Comparison of ENCODE assay signal across 9 cellular contexts in the genomic region with DNA sequence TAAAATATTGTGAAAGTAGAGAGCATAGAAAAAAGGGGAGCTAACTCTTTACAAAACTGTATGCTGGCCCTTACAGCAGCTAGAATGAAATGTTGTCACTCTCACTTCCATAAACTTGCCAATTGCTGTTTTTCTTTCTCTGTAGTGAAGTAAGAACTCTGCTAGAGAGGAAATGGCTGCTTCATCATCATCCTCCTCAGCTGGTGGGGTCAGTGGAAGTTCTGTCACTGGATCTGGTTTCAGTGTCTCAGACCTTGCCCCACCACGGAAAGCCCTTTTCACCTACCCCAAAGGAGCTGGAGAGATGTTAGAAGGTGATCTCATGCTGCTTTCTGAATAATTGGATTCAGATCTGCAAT. TPM values are rescaled to one million over a fixed set of nuclear protein-coding genes. Genes with fewer than 3 reads are reported as not detected.
DNase-seq lines count a peak whose midpoint lies in the region; ATAC-seq and TF ChIP-seq lines count a peak whose summit lies in the region.
"Had no signal": no experiment of that assay in that cellular context is flagged by ENCODE, and none has a peak within 500 bp of the region (broad histone marks: within the 10 kb centered on the region; RNA-seq: fewer than 3 reads in every experiment).

No MANE protein-coding gene starts in this region.

- peaks cover 0 to 15% (median 6%) of the 10 kb centered on the region in 5 donors for H3K36me3 ChIP-seq in subcutaneous abdominal adipose tissue (ENCODE audit: control insufficient read depth in 5 of 5, insufficient read depth in 5 of 5, low read length in 5 of 5)

- H3K9me3 ChIP-seq in subcutaneous abdominal adipose tissue (ENCODE audit: control insufficient read depth in 5 of 5, low read length in 5 of 5) = no peaks in the 10 kb centered on the region

- H3K9ac ChIP-seq in subcutaneous abdominal adipose tissue (ENCODE audit: low read length in 5 of 5) = peak overlapping the region in 2 of 5 donors; percentile 20 to 21

- H3K27ac Mint-ChIP-seq in T-helper 2 cell treated with Interferon-gamma antibody and Interleukin-4, amounts not matched to agents 5 μg/mL and 100 μg/mL, for 36 hours = peak overlapping the region; percentile 60
- H3K27ac Mint-ChIP-seq in activated T-helper 2 cell treated with anti-CD3 and anti-CD28 coated beads, Interferon-gamma antibody, Interleukin-2, Interleukin-4, amounts not matched to agents 10 μg/mL and 5 μg/mL and 100 μg/mL, durations not matched to agents 14 hours and 24 hours and 36 hours = peak overlapping the region; percentile 75
- no peak overlapping the region for H3K27ac Mint-ChIP-seq in glutamatergic neuron (ENCODE audit: unreplicated experiment)

- peak overlapping the region; percentile 2 for H3K4me3 Mint-ChIP-seq in T-helper 2 cell treated with Interferon-gamma antibody and Interleukin-4, amounts not matched to agents 5 μg/mL and 100 μg/mL, for 36 hours
- H3K4me3 Mint-ChIP-seq in activated T-helper 2 cell treated with anti-CD3 and anti-CD28 coated beads, Interferon-gamma antibody, Interleukin-2, Interleukin-4, amounts not matched to agents 10 μg/mL and 5 μg/mL and 100 μg/mL, durations not matched to agents 14 hours and 24 hours and 36 hours (ENCODE audit: low read depth) = no peak overlapping the region
- no peak overlapping the region for H3K4me3 Mint-ChIP-seq in glutamatergic neuron (ENCODE audit: unreplicated experiment)

- H3K9me3 Mint-ChIP-seq in T-helper 2 cell treated with Interferon-gamma antibody and Interleukin-4, amounts not matched to agents 5 μg/mL and 100 μg/mL, for 36 hours = no peaks in the 10 kb centered on the region
- no peaks in the 10 kb centered on the region for H3K9me3 Mint-ChIP-seq in activated T-helper 2 cell treated with anti-CD3 and anti-CD28 coated beads, Interferon-gamma antibody, Interleukin-2, Interleukin-4, amounts not matched to agents 10 μg/mL and 5 μg/mL and 100 μg/mL, durations not matched to agents 14 hours and 24 hours and 36 hours
- no peaks in the 10 kb centered on the region for H3K9me3 Mint-ChIP-seq in glutamatergic neuron (ENCODE audit: unreplicated experiment)

- no peak overlapping the region for H3K4me3 ChIP-seq in subcutaneous abdominal adipose tissue (ENCODE audit: low read depth in 1 of 5, low read length in 5 of 5)

- H3K27me3 ChIP-seq in subcutaneous abdominal adipose tissue (ENCODE audit: control insufficient read depth in 5 of 5, insufficient read depth in 4 of 5, low read length in 5 of 5) = no peaks in the 10 kb centered on the region

- H3K36me3 Mint-ChIP-seq in T-helper 2 cell treated with Interferon-gamma antibody and Interleukin-4, amounts not matched to agents 5 μg/mL and 100 μg/mL, for 36 hours (ENCODE audit: low read depth) = peaks cover 32% of the 10 kb centered on the region
- H3K36me3 Mint-ChIP-seq in activated T-helper 2 cell treated with anti-CD3 and anti-CD28 coated beads, Interferon-gamma antibody, Interleukin-2, Interleukin-4, amounts not matched to agents 10 μg/mL and 5 μg/mL and 100 μg/mL, durations not matched to agents 14 hours and 24 hours and 36 hours (ENCODE audit: low read depth) = peaks cover 43% of the 10 kb centered on the region
- H3K36me3 Mint-ChIP-seq in glutamatergic neuron (ENCODE audit: unreplicated experiment) = no peaks in the 10 kb centered on the region

- ATAC-seq in left lobe of liver (peak; percentile 16), esophagus mucosa (no peak)

- H3K4me1 Mint-ChIP-seq in T-helper 2 cell treated with Interferon-gamma antibody and Interleukin-4, amounts not matched to agents 5 μg/mL and 100 μg/mL, for 36 hours (ENCODE audit: low read depth) = peaks cover 37% of the 10 kb centered on the region
- peaks cover 34% of the 10 kb centered on the region for H3K4me1 Mint-ChIP-seq in activated T-helper 2 cell treated with anti-CD3 and anti-CD28 coated beads, Interferon-gamma antibody, Interleukin-2, Interleukin-4, amounts not matched to agents 10 μg/mL and 5 μg/mL and 100 μg/mL, durations not matched to agents 14 hours and 24 hours and 36 hours (ENCODE audit: low read depth)
- H3K4me1 Mint-ChIP-seq in glutamatergic neuron (ENCODE audit: low read depth, unreplicated experiment) = no peaks in the 10 kb centered on the region

- H3K27me3 Mint-ChIP-seq in T-helper 2 cell treated with Interferon-gamma antibody and Interleukin-4, amounts not matched to agents 5 μg/mL and 100 μg/mL, for 36 hours (ENCODE audit: low read depth) = no peaks in the 10 kb centered on the region
- no peaks in the 10 kb centered on the region for H3K27me3 Mint-ChIP-seq in activated T-helper 2 cell treated with anti-CD3 and anti-CD28 coated beads, Interferon-gamma antibody, Interleukin-2, Interleukin-4, amounts not matched to agents 10 μg/mL and 5 μg/mL and 100 μg/mL, durations not matched to agents 14 hours and 24 hours and 36 hours (ENCODE audit: low read depth)
- no peaks in the 10 kb centered on the region for H3K27me3 Mint-ChIP-seq in glutamatergic neuron (ENCODE audit: unreplicated experiment)

- peak overlapping the region; percentile 45 for H3K27ac ChIP-seq in subcutaneous abdominal adipose tissue (ENCODE audit: low read depth, low read length)

- no peak for TF ChIP-seq CTCF in glutamatergic neuron (IDR thresholded peaks at IDR 0.05; ENCODE audit: partially characterized antibody, unreplicated experiment)

- peaks cover 0 to 25% (median 22%) of the 10 kb centered on the region in 5 donors for H3K4me1 ChIP-seq in subcutaneous abdominal adipose tissue (ENCODE audit: control insufficient read depth in 5 of 5, insufficient read depth in 5 of 5, low read length in 5 of 5)

- intact Hi-C loops in activated T-helper 2 cell treated with anti-CD3 and anti-CD28 coated beads, Interferon-gamma antibody, Interleukin-2, Interleukin-4, amounts not matched to agents 10 μg/mL and 5 μg/mL and 100 μg/mL, durations not matched to agents 14 hours and 24 hours and 36 hours (cut with micrococcal nuclease) = loop anchor here (2.0 kb wide), 1 partner anchor 97 kb away; no protein-coding TSS in a partner anchor

- DNase-seq in T-helper 2 cell treated with Interferon-gamma antibody and Interleukin-4, amounts not matched to agents 5 μg/mL and 100 μg/mL, for 36 hours (ENCODE audit: low spot score) = no peak
- DNase-seq in T-helper 2 cell = no peak
- DNase-seq in activated T-helper 2 cell treated with anti-CD3 and anti-CD28 coated beads, Interferon-gamma antibody, Interleukin-2, Interleukin-4, amounts not matched to agents 10 μg/mL and 5 μg/mL and 100 μg/mL, durations not matched to agents 14 hours and 24 hours and 36 hours (ENCODE audit: low spot score) = no peak
- no peak for DNase-seq in left lobe of liver (ENCODE audit: low spot score)
- no peak for DNase-seq in glutamatergic neuron
- DNase-seq in NCI-H69 (lab: John Stamatoyannopoulos, UW) = no peak
- DNase-seq: erythroblast had no signal

RNA-seq across cellular contexts. Expression of gene ASCC1, which starts 7.6 kb away (rescaled TPM):
- total RNA-seq in activated T-helper 2 cell treated with anti-CD3 and anti-CD28 coated beads, Interferon-gamma antibody, Interleukin-2, Interleukin-4, amounts not matched to agents 10 μg/mL and 5 μg/mL and 100 μg/mL, durations not matched to agents 14 hours and 24 hours and 36 hours = 46.2 and 49.6 TPM in 2 replicates
- total RNA-seq in left lobe of liver (27.9 TPM), glutamatergic neuron (ENCODE audit: unreplicated experiment) (33.3 TPM), esophagus mucosa (23.5 TPM)

RNA-seq across cellular contexts. Expression of gene ANAPC16, which starts 7.9 kb away (rescaled TPM):
- 94.1 and 95.9 TPM in 2 replicates for total RNA-seq in activated T-helper 2 cell treated with anti-CD3 and anti-CD28 coated beads, Interferon-gamma antibody, Interleukin-2, Interleukin-4, amounts not matched to agents 10 μg/mL and 5 μg/mL and 100 μg/mL, durations not matched to agents 14 hours and 24 hours and 36 hours
- total RNA-seq in left lobe of liver (66.8 TPM), glutamatergic neuron (ENCODE audit: unreplicated experiment) (37.0 TPM), esophagus mucosa (64.4 TPM)

RNA-seq across cellular contexts. Expression of gene DDIT4, which starts 50.0 kb away (rescaled TPM):
- 543 and 569 TPM in 2 replicates for total RNA-seq in activated T-helper 2 cell treated with anti-CD3 and anti-CD28 coated beads, Interferon-gamma antibody, Interleukin-2, Interleukin-4, amounts not matched to agents 10 μg/mL and 5 μg/mL and 100 μg/mL, durations not matched to agents 14 hours and 24 hours and 36 hours
- total RNA-seq in left lobe of liver (162 TPM), glutamatergic neuron (ENCODE audit: unreplicated experiment) (153 TPM), esophagus mucosa (417 TPM)
